9 cellular contexts compared by ENCODE assay signal in the genomic region with DNA sequence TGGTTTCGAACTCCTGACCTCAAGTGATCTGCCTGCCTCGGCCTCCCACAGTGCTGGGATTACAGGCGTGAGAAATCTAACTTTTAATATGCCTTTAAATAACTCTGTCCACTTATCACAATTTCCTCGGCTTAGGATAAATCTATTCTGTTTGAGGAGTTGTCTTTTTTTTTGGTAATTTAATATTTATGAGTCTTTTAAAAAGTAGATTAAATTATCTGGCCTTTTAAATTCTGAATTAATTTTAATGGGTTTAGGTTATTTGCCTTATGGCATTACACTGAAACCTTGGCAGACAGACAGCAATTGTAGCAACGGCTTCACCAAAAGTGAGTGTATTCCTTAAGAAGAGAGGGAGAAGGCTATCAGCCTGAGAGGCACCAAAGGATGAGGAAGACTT.
"Had no signal": no experiment of that assay in that cellular context is flagged by ENCODE, and none has a peak within 500 bp of the region (broad histone marks: within the 10 kb centered on the region; RNA-seq: fewer than 3 reads in every experiment).

No MANE protein-coding gene starts in this region.

- H3K27ac Mint-ChIP-seq: HFFc6 had no signal

- H3K4me2 ChIP-seq: GM23338 had no signal

- H3K4me3 ChIP-seq: GM23248, GM23338, HAP-1 had no signal

- DNase-seq: GM23248, GOT3, H7, H9, HCEC 1CT, HFFc6 had no signal

- H3K9ac ChIP-seq: GM23248 had no signal

- H3K36me3 ChIP-seq: HAP-1 had no signal

- H3K9me3 ChIP-seq: HAP-1 had no signal

- H3K9me3 Mint-ChIP-seq: GM23338, H9, HFFc6 had no signal

- H3K27ac ChIP-seq: GM23248 had no signal

- H3K4me3 Mint-ChIP-seq: GM23338, H9, HFFc6 had no signal

- H2AFZ ChIP-seq: GM23248, GM23338 had no signal

- ATAC-seq: GM23338, HCT116 had no signal
